1 cellular context compared by ENCODE assay signal in genomic region chr22:49701380-49702067, GRCh38.
TF ChIP-seq lines count a peak whose summit lies in the region.

No MANE protein-coding gene starts in this region.

TF ChIP-seq in GM23338, 12 proteins besides CTCF, POLR2A, EP300 and RAD21 (continued from another document):
- TF ChIP-seq, protein P1, sequence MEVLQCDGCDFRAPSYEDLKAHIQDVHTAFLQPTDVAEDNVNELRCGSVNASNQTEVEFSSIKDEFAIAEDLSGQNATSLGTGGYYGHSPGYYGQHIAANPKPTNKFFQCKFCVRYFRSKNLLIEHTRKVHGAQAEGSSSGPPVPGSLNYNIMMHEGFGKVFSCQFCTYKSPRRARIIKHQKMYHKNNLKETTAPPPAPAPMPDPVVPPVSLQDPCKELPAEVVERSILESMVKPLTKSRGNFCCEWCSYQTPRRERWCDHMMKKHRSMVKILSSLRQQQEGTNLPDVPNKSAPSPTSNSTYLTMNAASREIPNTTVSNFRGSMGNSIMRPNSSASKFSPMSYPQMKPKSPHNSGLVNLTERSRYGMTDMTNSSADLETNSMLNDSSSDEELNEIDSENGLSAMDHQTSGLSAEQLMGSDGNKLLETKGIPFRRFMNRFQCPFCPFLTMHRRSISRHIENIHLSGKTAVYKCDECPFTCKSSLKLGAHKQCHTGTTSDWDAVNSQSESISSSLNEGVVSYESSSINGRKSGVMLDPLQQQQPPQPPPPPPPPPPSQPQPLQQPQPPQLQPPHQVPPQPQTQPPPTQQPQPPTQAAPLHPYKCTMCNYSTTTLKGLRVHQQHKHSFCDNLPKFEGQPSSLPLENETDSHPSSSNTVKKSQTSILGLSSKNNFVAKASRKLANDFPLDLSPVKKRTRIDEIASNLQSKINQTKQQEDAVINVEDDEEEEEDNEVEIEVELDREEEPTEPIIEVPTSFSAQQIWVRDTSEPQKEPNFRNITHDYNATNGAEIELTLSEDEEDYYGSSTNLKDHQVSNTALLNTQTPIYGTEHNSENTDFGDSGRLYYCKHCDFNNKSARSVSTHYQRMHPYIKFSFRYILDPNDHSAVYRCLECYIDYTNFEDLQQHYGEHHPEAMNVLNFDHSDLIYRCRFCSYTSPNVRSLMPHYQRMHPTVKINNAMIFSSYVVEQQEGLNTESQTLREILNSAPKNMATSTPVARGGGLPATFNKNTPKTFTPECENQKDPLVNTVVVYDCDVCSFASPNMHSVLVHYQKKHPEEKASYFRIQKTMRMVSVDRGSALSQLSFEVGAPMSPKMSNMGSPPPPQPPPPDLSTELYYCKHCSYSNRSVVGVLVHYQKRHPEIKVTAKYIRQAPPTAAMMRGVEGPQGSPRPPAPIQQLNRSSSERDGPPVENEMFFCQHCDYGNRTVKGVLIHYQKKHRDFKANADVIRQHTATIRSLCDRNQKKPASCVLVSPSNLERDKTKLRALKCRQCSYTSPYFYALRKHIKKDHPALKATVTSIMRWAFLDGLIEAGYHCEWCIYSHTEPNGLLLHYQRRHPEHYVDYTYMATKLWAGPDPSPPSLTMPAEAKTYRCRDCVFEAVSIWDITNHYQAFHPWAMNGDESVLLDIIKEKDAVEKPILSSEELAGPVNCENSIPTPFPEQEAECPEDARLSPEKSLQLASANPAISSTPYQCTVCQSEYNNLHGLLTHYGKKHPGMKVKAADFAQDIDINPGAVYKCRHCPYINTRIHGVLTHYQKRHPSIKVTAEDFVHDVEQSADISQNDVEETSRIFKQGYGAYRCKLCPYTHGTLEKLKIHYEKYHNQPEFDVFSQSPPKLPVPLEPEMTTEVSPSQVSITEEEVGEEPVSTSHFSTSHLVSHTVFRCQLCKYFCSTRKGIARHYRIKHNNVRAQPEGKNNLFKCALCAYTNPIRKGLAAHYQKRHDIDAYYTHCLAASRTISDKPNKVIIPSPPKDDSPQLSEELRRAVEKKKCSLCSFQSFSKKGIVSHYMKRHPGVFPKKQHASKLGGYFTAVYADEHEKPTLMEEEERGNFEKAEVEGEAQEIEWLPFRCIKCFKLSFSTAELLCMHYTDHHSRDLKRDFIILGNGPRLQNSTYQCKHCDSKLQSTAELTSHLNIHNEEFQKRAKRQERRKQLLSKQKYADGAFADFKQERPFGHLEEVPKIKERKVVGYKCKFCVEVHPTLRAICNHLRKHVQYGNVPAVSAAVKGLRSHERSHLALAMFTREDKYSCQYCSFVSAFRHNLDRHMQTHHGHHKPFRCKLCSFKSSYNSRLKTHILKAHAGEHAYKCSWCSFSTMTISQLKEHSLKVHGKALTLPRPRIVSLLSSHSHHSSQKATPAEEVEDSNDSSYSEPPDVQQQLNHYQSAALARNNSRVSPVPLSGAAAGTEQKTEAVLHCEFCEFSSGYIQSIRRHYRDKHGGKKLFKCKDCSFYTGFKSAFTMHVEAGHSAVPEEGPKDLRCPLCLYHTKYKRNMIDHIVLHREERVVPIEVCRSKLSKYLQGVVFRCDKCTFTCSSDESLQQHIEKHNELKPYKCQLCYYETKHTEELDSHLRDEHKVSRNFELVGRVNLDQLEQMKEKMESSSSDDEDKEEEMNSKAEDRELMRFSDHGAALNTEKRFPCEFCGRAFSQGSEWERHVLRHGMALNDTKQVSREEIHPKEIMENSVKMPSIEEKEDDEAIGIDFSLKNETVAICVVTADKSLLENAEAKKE (CRISPR knock-in tag; IDR thresholded peaks at IDR 0.05): no peak
- TF ChIP-seq CREB1 (CRISPR knock-in tag; IDR thresholded peaks at IDR 0.05; ENCODE audit: low read depth) (no peak), REST (IDR thresholded peaks at IDR 0.05; ENCODE audit: unreplicated experiment) (no peak), ETS1 (IDR thresholded peaks at IDR 0.05) (no peak), EZH2phosphoT487 (IDR thresholded peaks at IDR 0.05; ENCODE audit: unreplicated experiment) (no peak), STAT1 (IDR thresholded peaks at IDR 0.05; ENCODE audit: unreplicated experiment) (no peak), POLR2AphosphoS5 (IDR thresholded peaks at IDR 0.05; ENCODE audit: low read depth) (no peak), ZNF114 (CRISPR knock-in tag; IDR thresholded peaks at IDR 0.05) (no peak), NANOG (IDR thresholded peaks at IDR 0.05; ENCODE audit: borderline replicate concordance) (no peak), JUNB (IDR thresholded peaks at IDR 0.05; ENCODE audit: unreplicated experiment) (no peak)
